ENCODE assay signal across 18 cellular contexts in genomic region chr2:181861379-181861778, GRCh38.
"Had no signal": no experiment of that assay in that cellular context is flagged by ENCODE, and none has a peak within 500 bp of the region (broad histone marks: within the 10 kb centered on the region; RNA-seq: fewer than 3 reads in every experiment).

No MANE protein-coding gene starts in this region.

- H3K9me3 Mint-ChIP-seq: activated T-helper 1 cell treated with anti-CD3 and anti-CD28 coated beads, Interleukin-12 subunit alpha, Interleukin-12 subunit beta, Interleukin-2, Interleukin-4 antibody, amounts not matched to agents 30 ng/mL and 10 ng/mL and 1 ng/mL, durations not matched to agents 14 hours and 24 hours and 36 hours; naive B cell had no signal

- H3K9me3 ChIP-seq: neutrophil, transverse colon, uterus had no signal

- H3K27me3 Mint-ChIP-seq: activated naive CD8-positive, alpha-beta T cell had no signal

- H3K36me3 ChIP-seq: neutrophil, transverse colon, uterus, WERI-Rb-1 had no signal

- H3K36me3 Mint-ChIP-seq: activated naive CD8-positive, alpha-beta T cell; naive B cell had no signal

- H3K4me1 ChIP-seq: uterus had no signal

- H3K4me3 Mint-ChIP-seq: activated naive CD8-positive, alpha-beta T cell; activated T-helper 1 cell treated with anti-CD3 and anti-CD28 coated beads, Interleukin-12 subunit alpha, Interleukin-12 subunit beta, Interleukin-2, Interleukin-4 antibody, amounts not matched to agents 30 ng/mL and 10 ng/mL and 1 ng/mL, durations not matched to agents 14 hours and 24 hours and 36 hours; naive B cell had no signal

- H3K4me1 Mint-ChIP-seq: naive B cell had no signal

- ATAC-seq: left ventricle myocardium superior; stimulated activated naive CD8-positive, alpha-beta T cell treated with anti-CD3 and anti-CD28 coated beads, Interleukin-15, Interleukin-2, amounts not matched to agents 100 U/mL and 50 U/mL, for 24 hours had no signal

- DNase-seq: activated CD4-positive, alpha-beta T cell treated with anti-CD3 and anti-CD28 coated beads, Interleukin-2, amount 50 U/mL, for 4 hours; activated gamma-delta T cell treated with Interleukin-2 at 50 U/mL for 16 hours; caudate nucleus; erythroblast; foreskin melanocyte; glutamatergic neuron; left ventricle myocardium superior; naive B cell; posterior cingulate gyrus; stimulated activated CD4-positive, alpha-beta T cell treated with anti-CD3 and anti-CD28 coated beads, Interleukin-2, amount 100 ng/mL, for 24 hours; stimulated activated naive CD8-positive, alpha-beta T cell treated with anti-CD3 and anti-CD28 coated beads, Interleukin-15, Interleukin-2, amounts not matched to agents 100 U/mL and 50 U/mL, for 24 hours; T-helper 2 cell; transverse colon; uterus; WERI-Rb-1 had no signal

- H3K27ac ChIP-seq: neutrophil, transverse colon, uterus, WERI-Rb-1 had no signal

- H3K4me3 ChIP-seq: transverse colon, uterus had no signal

- H3K27me3 ChIP-seq: neutrophil, transverse colon, uterus had no signal

- H3K27ac Mint-ChIP-seq: activated naive CD8-positive, alpha-beta T cell; activated T-helper 1 cell treated with anti-CD3 and anti-CD28 coated beads, Interleukin-12 subunit alpha, Interleukin-12 subunit beta, Interleukin-2, Interleukin-4 antibody, amounts not matched to agents 30 ng/mL and 10 ng/mL and 1 ng/mL, durations not matched to agents 14 hours and 24 hours and 36 hours had no signal
